Comparison of ENCODE assay signal across 15 cellular contexts in genomic region chr9:134793281-134793680, GRCh38.
"Had no signal": no experiment of that assay in that cellular context is flagged by ENCODE, and none has a peak within 500 bp of the region (broad histone marks: within the 10 kb centered on the region; RNA-seq: fewer than 3 reads in every experiment).

No MANE protein-coding gene starts in this region.

- H3K4me1 Mint-ChIP-seq: activated naive CD4-positive, alpha-beta T cell treated with anti-CD3 and anti-CD28 coated beads, Interleukin-2, amount 50 U/mL, for 24 hours; endodermal cell had no signal

- H3K4me3 Mint-ChIP-seq: activated naive CD4-positive, alpha-beta T cell treated with anti-CD3 and anti-CD28 coated beads, Interleukin-2, amount 50 U/mL, for 24 hours; endodermal cell; stimulated activated naive CD8-positive, alpha-beta T cell treated with anti-CD3 and anti-CD28 coated beads, Interleukin-15, Interleukin-2, amounts not matched to agents 100 ng/mL and 50 ng/mL, for 24 hours had no signal

- H3K4me3 ChIP-seq: cardiac muscle cell, heart right ventricle, left ventricle myocardium inferior, ovary had no signal

- H3K9me3 ChIP-seq: heart right ventricle, left ventricle myocardium inferior, ovary had no signal

- H3K36me3 ChIP-seq: cardiac muscle cell, left ventricle myocardium inferior, ovary had no signal

- H3K27me3 ChIP-seq: cardiac muscle cell, heart right ventricle, ovary had no signal

- DNase-seq: activated effector memory CD4-positive, alpha-beta T cell treated with Interleukin-2 at 50 U/mL for 16 hours; activated T-cell treated with anti-CD3 and anti-CD28 coated beads, Interleukin-2, amount 50 U/mL, for 1 hour; amygdala; cortex of kidney; endodermal cell; heart right ventricle; left ventricle myocardium inferior; mesendoderm; ovary; stimulated activated CD4-positive, alpha-beta T cell treated with anti-CD3 and anti-CD28 coated beads, Interleukin-4, amount 100 ng/mL, for 1 hour had no signal

- FAIRE-seq: keratinocyte had no signal

- H3K27me3 Mint-ChIP-seq: activated naive CD4-positive, alpha-beta T cell treated with anti-CD3 and anti-CD28 coated beads, Interleukin-2, amount 50 U/mL, for 24 hours; stimulated activated naive CD8-positive, alpha-beta T cell treated with anti-CD3 and anti-CD28 coated beads, Interleukin-15, Interleukin-2, amounts not matched to agents 100 ng/mL and 50 ng/mL, for 24 hours had no signal

- H3K9me3 Mint-ChIP-seq: activated naive CD4-positive, alpha-beta T cell treated with anti-CD3 and anti-CD28 coated beads, Interleukin-2, amount 50 U/mL, for 24 hours; endodermal cell; stimulated activated naive CD8-positive, alpha-beta T cell treated with anti-CD3 and anti-CD28 coated beads, Interleukin-15, Interleukin-2, amounts not matched to agents 100 ng/mL and 50 ng/mL, for 24 hours had no signal

- ATAC-seq: activated CD4-positive, CD25-positive, alpha-beta regulatory T cell treated with anti-CD3 and anti-CD28 coated beads, Interleukin-2, amount 50 U/mL, for 24 hours; heart right ventricle had no signal

- H3K27ac ChIP-seq: cardiac muscle cell, heart right ventricle, left ventricle myocardium inferior, ovary had no signal

- H3K36me3 Mint-ChIP-seq: activated naive CD4-positive, alpha-beta T cell treated with anti-CD3 and anti-CD28 coated beads, Interleukin-2, amount 50 U/mL, for 24 hours had no signal

- H3K27ac Mint-ChIP-seq: activated naive CD4-positive, alpha-beta T cell treated with anti-CD3 and anti-CD28 coated beads, Interleukin-2, amount 50 U/mL, for 24 hours; endodermal cell; stimulated activated naive CD8-positive, alpha-beta T cell treated with anti-CD3 and anti-CD28 coated beads, Interleukin-15, Interleukin-2, amounts not matched to agents 100 ng/mL and 50 ng/mL, for 24 hours had no signal
